ENCODE assay signal across 25 cellular contexts in genomic region chr21:43347864-43348766, GRCh38.
DNase-seq lines count a peak whose midpoint lies in the region; ATAC-seq, FAIRE-seq and TF ChIP-seq lines count a peak whose summit lies in the region.
"Had no signal": no experiment of that assay in that cellular context is flagged by ENCODE, and none has a peak within 500 bp of the region (broad histone marks: within the 10 kb centered on the region; RNA-seq: fewer than 3 reads in every experiment).

No MANE protein-coding gene starts in this region.

- no peak for TF ChIP-seq CTCF in kidney (IDR thresholded peaks at IDR 0.05; ENCODE audit: borderline replicate concordance, extremely low read depth, insufficient read depth)
- no peak for TF ChIP-seq CTCF in smooth muscle cell (IDR thresholded peaks at IDR 0.05; ENCODE audit: borderline replicate concordance, insufficient read depth, poor library complexity, severe bottlenecking)

- H3K9me3 ChIP-seq in kidney (ENCODE audit: control insufficient read depth in 1 of 2, low read length in 2 of 2) (no peaks in the 10 kb centered on the region), smooth muscle cell (replicated peaks; ENCODE audit: low read depth) (no peaks in the 10 kb centered on the region)
- H3K9me3 ChIP-seq: vagina had no signal

- peaks cover under 1 to 7% of the 10 kb centered on the region in 2 donors for H3K4me1 ChIP-seq in kidney (ENCODE audit: control insufficient read depth in 1 of 2, insufficient read depth in 1 of 2, low read depth in 1 of 2, low read length in 2 of 2)
- peaks cover 8% of the 10 kb centered on the region for H3K4me1 ChIP-seq in smooth muscle cell (ENCODE audit: low read depth)

- FAIRE-seq in kidney (lab: Jason Lieb, UNC) = no peak
- FAIRE-seq: GM12878 had no signal

- intact Hi-C loops in kidney (cut with DNase I) = no loop called here

- peak overlapping the region in 1 of 2 donors; percentile 40 for H3K9ac ChIP-seq in kidney (ENCODE audit: low read length in 2 of 2)
- peak overlapping the region; percentile 42 for H3K9ac ChIP-seq in smooth muscle cell (ENCODE audit: low read depth)
- H3K9ac ChIP-seq: KMS-11 had no signal

- no peaks in the 10 kb centered on the region for H3F3A ChIP-seq in smooth muscle cell (ENCODE audit: low read depth)

- H3K79me2 ChIP-seq in smooth muscle cell (ENCODE audit: low read depth) = no peaks in the 10 kb centered on the region

- no peak for ATAC-seq in GM21526 (IDR thresholded peaks at IDR 0.05; ENCODE audit: low FRiP score, unreplicated experiment)
- ATAC-seq: GM12878, T-cell had no signal

- 89% methylated on average over 24 of the region's 24 CpGs for WGBS in smooth muscle cell (ENCODE audit: low lambda C conversion rate)

- H3K36me3 ChIP-seq in kidney (ENCODE audit: control insufficient read depth in 1 of 2, insufficient read depth in 2 of 2, low read length in 2 of 2) (no peaks in the 10 kb centered on the region), smooth muscle cell (ENCODE audit: low read depth) (no peaks in the 10 kb centered on the region)
- H3K36me3 ChIP-seq: cardiac muscle cell, vagina had no signal

- H3K4me3 ChIP-seq in kidney (ENCODE audit: low read length in 2 of 2) = no peak overlapping the region
- no peak overlapping the region for H3K4me3 ChIP-seq in smooth muscle cell
- H3K4me3 ChIP-seq: cardiac muscle cell, GM12878, vagina had no signal

- DNase-seq in EH (ENCODE audit: low read depth) (peak; percentile 22), UCSD-AML1 (lab: John Stamatoyannopoulos, UW; ENCODE audit: unreplicated experiment) (peak; percentile 31), kidney (no peak), smooth muscle cell (lab: John Stamatoyannopoulos, UW; ENCODE audit: unreplicated experiment) (no peak), T-helper 1 cell (no peak), pons (ENCODE audit: low spot score) (no peak)
- DNase-seq: activated CD4-positive, alpha-beta T cell treated with anti-CD3 and anti-CD28 coated beads for 48 hours; activated naive CD4-positive, alpha-beta T cell treated with anti-CD3 and anti-CD28 coated beads, Interleukin-2, amount 10 ng/mL, durations not matched to agents 7 days and 5 days; amygdala; DMS79; HFFc6; islet precursor cell; mesendoderm; naive B cell; NCI-H1930; NCI-H82; occipital lobe; OCI-M1; SHP77; T-cell had no signal

- H3K4me2 ChIP-seq in smooth muscle cell = no peak overlapping the region
- H3K4me2 ChIP-seq: KMS-11 had no signal

- H4K20me1 ChIP-seq in smooth muscle cell (ENCODE audit: low read depth) = no peaks in the 10 kb centered on the region

- no peaks in the 10 kb centered on the region for H3K27me3 ChIP-seq in smooth muscle cell (ENCODE audit: low read depth)
- H3K27me3 ChIP-seq: cardiac muscle cell, vagina had no signal

- H3K27ac ChIP-seq in kidney (ENCODE audit: low read depth in 2 of 2, low read length in 2 of 2) = peak overlapping the region; percentile 68 to 71
- peak overlapping the region; percentile 62 for H3K27ac ChIP-seq in smooth muscle cell (ENCODE audit: low read depth)
- H3K27ac ChIP-seq: cardiac muscle cell, KMS-11, vagina had no signal

- no peak overlapping the region for H2AFZ ChIP-seq in smooth muscle cell (ENCODE audit: low read depth)

Comparison
In these comparisons a context has a peak if more than half of its experiments do, and no peak if none do; other contexts are left out.
1. DNase-seq: peak in EH (single experiment) and UCSD-AML1 (single experiment); none in kidney (single experiment), smooth muscle cell (single experiment), T-helper 1 cell (0 of 5) and pons (single experiment).